In genomic region chrX:65643046-65643785, GRCh38 we compare ENCODE assay signal across 11 cellular contexts. TPM values are rescaled to one million over a fixed set of nuclear protein-coding genes. Genes with fewer than 3 reads are reported as not detected.
DNase-seq lines count a peak whose midpoint lies in the region; ATAC-seq and TF ChIP-seq lines count a peak whose summit lies in the region.
"Had no signal": no experiment of that assay in that cellular context is flagged by ENCODE, and none has a peak within 500 bp of the region (broad histone marks: within the 10 kb centered on the region; RNA-seq: fewer than 3 reads in every experiment).

No MANE protein-coding gene starts in this region.

- ATAC-seq in HG03139 (IDR thresholded peaks at IDR 0.05; ENCODE audit: unreplicated experiment), result no peak

- H3K27me3 Mint-ChIP-seq in nephron (ENCODE audit: low read depth), result no peaks in the 10 kb centered on the region
- no peaks in the 10 kb centered on the region for H3K27me3 Mint-ChIP-seq in activated naive CD8-positive, alpha-beta T cell treated with anti-CD3 and anti-CD28 coated beads for 36 hours
- H3K27me3 Mint-ChIP-seq: activated T-cell treated with anti-CD3 and anti-CD28 coated beads, Interleukin-2, amount 50 U/mL, for 24 hours; B cell had no signal

- H3K36me3 Mint-ChIP-seq in nephron (ENCODE audit: low read depth), result no peaks in the 10 kb centered on the region
- H3K36me3 Mint-ChIP-seq in activated naive CD8-positive, alpha-beta T cell treated with anti-CD3 and anti-CD28 coated beads for 36 hours, result no peaks in the 10 kb centered on the region

- TF ChIP-seq CTCF in epithelial cell of esophagus (IDR thresholded peaks at IDR 0.05; ENCODE audit: insufficient read depth, low read depth, low read length, missing control alignments) (no peak), nephron (IDR thresholded peaks at IDR 0.05; ENCODE audit: unreplicated experiment in 3 of 3) (no peak)

- no peak overlapping the region for H3K4me3 Mint-ChIP-seq in nephron
- H3K4me3 Mint-ChIP-seq in activated naive CD8-positive, alpha-beta T cell treated with anti-CD3 and anti-CD28 coated beads for 36 hours, result no peak overlapping the region
- H3K4me3 Mint-ChIP-seq: activated T-cell treated with anti-CD3 and anti-CD28 coated beads, Interleukin-2, amount 50 U/mL, for 24 hours; B cell had no signal

- H3K27ac Mint-ChIP-seq in nephron, result peak overlapping the region in 2 of 3 experiments; percentile 43 to 54
- H3K27ac Mint-ChIP-seq in activated naive CD8-positive, alpha-beta T cell treated with anti-CD3 and anti-CD28 coated beads for 36 hours, result no peak overlapping the region
- H3K27ac Mint-ChIP-seq: activated T-cell treated with anti-CD3 and anti-CD28 coated beads, Interleukin-2, amount 50 U/mL, for 24 hours; B cell had no signal

- H3K4me3 ChIP-seq in epithelial cell of esophagus (ENCODE audit: low read length), result no peak overlapping the region

- in situ Hi-C loops in ACHN (cut with HindIII; ENCODE audit: low pct_ligation_motif_present, low pct_unique_long_range_greater_than_20kb, low sequenced_read_pairs), result no loop called here

- peaks cover 12% of the 10 kb centered on the region for H3K4me1 Mint-ChIP-seq in nephron
- H3K4me1 Mint-ChIP-seq in activated naive CD8-positive, alpha-beta T cell treated with anti-CD3 and anti-CD28 coated beads for 36 hours, result peaks cover 23% of the 10 kb centered on the region

- DNase-seq in ACHN (peak; percentile 6), NCI-H226 (peak; percentile 53), epithelial cell of esophagus (ENCODE audit: low read depth) (peak; percentile 51), T-helper 2 cell (no peak)
- DNase-seq in activated naive CD8-positive, alpha-beta T cell treated with anti-CD3 and anti-CD28 coated beads for 36 hours, result no peak
- no peak for DNase-seq in activated CD4-positive, alpha-beta T cell treated with anti-CD3 and anti-CD28 coated beads for 1 hour
- DNase-seq: activated T-cell treated with anti-CD3 and anti-CD28 coated beads, Interleukin-2, amount 50 U/mL, for 24 hours; MV-4-11 had no signal

- H3K9me3 Mint-ChIP-seq in nephron, result peaks cover 7% of the 10 kb centered on the region
- no peaks in the 10 kb centered on the region for H3K9me3 Mint-ChIP-seq in activated naive CD8-positive, alpha-beta T cell treated with anti-CD3 and anti-CD28 coated beads for 36 hours
- H3K9me3 Mint-ChIP-seq: activated T-cell treated with anti-CD3 and anti-CD28 coated beads, Interleukin-2, amount 50 U/mL, for 24 hours had no signal

RNA-seq across cellular contexts. Expression of gene MSN, which starts 24.2 kb away (rescaled TPM):
- total RNA-seq in activated naive CD8-positive, alpha-beta T cell treated with anti-CD3 and anti-CD28 coated beads for 36 hours, result 100 to 1,000 TPM; 433 to 443 TPM

Comparison
In these comparisons a context has a peak if more than half of its experiments do, and no peak if none do; other contexts are left out.
1. DNase-seq: peak in ACHN (single experiment), NCI-H226 (single experiment) and epithelial cell of esophagus (single experiment); none in activated naive CD8-positive, alpha-beta T cell treated with anti-CD3 and anti-CD28 coated beads for 36 hours (single experiment), T-helper 2 cell (0 of 5) and activated CD4-positive, alpha-beta T cell treated with anti-CD3 and anti-CD28 coated beads for 1 hour (single experiment).